Comparison of ENCODE assay signal across 15 cellular contexts in genomic region chr13:52459668-52460067, GRCh38. TPM values are rescaled to one million over a fixed set of nuclear protein-coding genes. Genes with fewer than 3 reads are reported as not detected.
A peak's percentile ranks its signal among the peaks of the same experiment; 100 is the strongest.
DNase-seq lines count a peak whose midpoint lies in the region; ATAC-seq, FAIRE-seq and TF ChIP-seq lines count a peak whose summit lies in the region.
"Had no signal": no experiment of that assay in that cellular context is flagged by ENCODE, and none has a peak within 500 bp of the region (broad histone marks: within the 10 kb centered on the region; RNA-seq: fewer than 3 reads in every experiment).

No MANE protein-coding gene starts in this region.

- TF ChIP-seq CTCF in HFFc6 (IDR thresholded peaks at IDR 0.05) = no peak
- no peak for TF ChIP-seq CTCF in astrocyte (IDR thresholded peaks at IDR 0.05; ENCODE audit: insufficient read depth, low read depth, low read length)
- TF ChIP-seq CTCF in foreskin fibroblast (IDR thresholded peaks at IDR 0.05; ENCODE audit: low read depth, low read length) = no peak

- H3K27ac Mint-ChIP-seq in HFFc6 (peak overlapping the region; percentile 75), astrocyte (ENCODE audit: unreplicated experiment) (no peak overlapping the region)

- H3K36me3 Mint-ChIP-seq in HFFc6 (ENCODE audit: low read depth) (peaks cover 37% of the 10 kb centered on the region), astrocyte (ENCODE audit: low read depth, unreplicated experiment) (peaks cover 17% of the 10 kb centered on the region)

- peaks cover 5% of the 10 kb centered on the region for H4K20me1 ChIP-seq in astrocyte (ENCODE audit: insufficient read depth, low read length)

- ATAC-seq in GM21723 (IDR thresholded peaks at IDR 0.05; ENCODE audit: unreplicated experiment) (no peak), HG03159 (IDR thresholded peaks at IDR 0.05; ENCODE audit: unreplicated experiment) (no peak)
- ATAC-seq: esophagus mucosa had no signal

- H3K79me2 ChIP-seq in astrocyte (ENCODE audit: insufficient read depth, low read length) = peaks cover 80% of the 10 kb centered on the region

- H3K4me3 Mint-ChIP-seq in HFFc6 (peak overlapping the region; percentile 62), astrocyte (ENCODE audit: unreplicated experiment) (no peak overlapping the region)

- H3K9me3 Mint-ChIP-seq in HFFc6 (no peaks in the 10 kb centered on the region), astrocyte (ENCODE audit: unreplicated experiment) (no peaks in the 10 kb centered on the region)

- no peaks in the 10 kb centered on the region for H3K27me3 ChIP-seq in astrocyte (ENCODE audit: insufficient read depth, low read length)
- H3K27me3 ChIP-seq: upper lobe of left lung had no signal

- no peaks in the 10 kb centered on the region for H3K9me3 ChIP-seq in astrocyte (ENCODE audit: insufficient read depth, low read depth, low read length)
- H3K9me3 ChIP-seq: prostate gland, upper lobe of left lung had no signal

- no peak overlapping the region for H3K9ac ChIP-seq in astrocyte (ENCODE audit: low read length)

- H3K27ac ChIP-seq in astrocyte (ENCODE audit: low read depth, low read length) = peak overlapping the region; percentile 40
- H3K27ac ChIP-seq: prostate gland, upper lobe of left lung had no signal

- H2AFZ ChIP-seq in astrocyte (ENCODE audit: low read depth, low read length) = no peak overlapping the region

- H3K4me2 ChIP-seq in astrocyte (ENCODE audit: low read length) = peak overlapping the region; percentile 17

- DNase-seq in ACHN (peak; percentile 52), HFFc6 (peak; percentile 60), astrocyte (ENCODE audit: low read depth) (peak; percentile 42), foreskin fibroblast (peak; percentile 68 to 81), mucosa of gallbladder (ENCODE audit: low spot score) (no peak), NCI-H1436 treated with DMSO at 0.1 percent for 48 hours (lab: John Stamatoyannopoulos, UW) (no peak)
- DNase-seq: activated gamma-delta T cell treated with Interleukin-2 at 50 U/mL for 16 hours; DMS79; NCI-H526 treated with DMSO at 0.1 percent for 48 hours; stimulated activated CD4-positive, alpha-beta T cell treated with anti-CD3 and anti-CD28 coated beads, Interleukin-2, amount 100 ng/mL, for 24 hours; upper lobe of left lung had no signal

- H3K27me3 Mint-ChIP-seq in HFFc6 (ENCODE audit: insufficient read depth) = no peaks in the 10 kb centered on the region
- no peaks in the 10 kb centered on the region for H3K27me3 Mint-ChIP-seq in astrocyte (ENCODE audit: low read depth, unreplicated experiment)

- peaks cover 72% of the 10 kb centered on the region for H3K4me1 Mint-ChIP-seq in HFFc6 (ENCODE audit: low read depth)
- H3K4me1 Mint-ChIP-seq in astrocyte (ENCODE audit: low read depth, unreplicated experiment) = peaks cover 5% of the 10 kb centered on the region

- in situ Hi-C loops in ACHN (cut with HindIII; ENCODE audit: low pct_ligation_motif_present, low pct_unique_long_range_greater_than_20kb, low sequenced_read_pairs) = no loop called here

- H3K4me1 ChIP-seq in astrocyte (ENCODE audit: insufficient read depth, low read length) = peaks cover 8% of the 10 kb centered on the region
- H3K4me1 ChIP-seq: prostate gland had no signal

- H3K4me3 ChIP-seq in astrocyte (ENCODE audit: insufficient read depth, low read depth, low read length) (no peak overlapping the region), foreskin fibroblast (ENCODE audit: low read depth in 1 of 2, low read length in 2 of 2) (no peak overlapping the region)
- H3K4me3 ChIP-seq: prostate gland, upper lobe of left lung had no signal

- H3K36me3 ChIP-seq in astrocyte (ENCODE audit: insufficient read depth, low read length) = peaks cover 30% of the 10 kb centered on the region
- H3K36me3 ChIP-seq: prostate gland had no signal

- no peak for FAIRE-seq in astrocyte (lab: Jason Lieb, UNC)

RNA-seq across cellular contexts. Expression of gene CKAP2, which starts 4.4 kb away (rescaled TPM):
- total RNA-seq in HFFc6 (2021; fragmentation: NEBNext Ultra II Directional; extraction: Animal tissue kit (Norgen Biotek cat#: 25700)) = 10 to 100 TPM; 39.5 to 87.9 (median 80.8) TPM
- 43.2 and 48.4 TPM in 2 replicates for total RNA-seq in astrocyte
- 9.0 TPM for total RNA-seq in mucosa of gallbladder

RNA-seq across cellular contexts. Expression of gene VPS36, which starts 9.2 kb away (rescaled TPM):
- 10 to 100 TPM; 16.7 to 24.3 (median 19.9) TPM for total RNA-seq in HFFc6 (2021; fragmentation: NEBNext Ultra II Directional; extraction: Animal tissue kit (Norgen Biotek cat#: 25700))
- total RNA-seq in astrocyte (39.8 and 41.8 TPM in 2 replicates), mucosa of gallbladder (41.6 TPM)

RNA-seq across cellular contexts. Expression of gene THSD1, which starts 53.7 kb away (rescaled TPM):
- total RNA-seq in HFFc6 (2021; fragmentation: NEBNext Ultra II Directional; extraction: Animal tissue kit (Norgen Biotek cat#: 25700)) = 1 to 10 TPM; 2.6 to 6.1 (median 3.2) TPM
- 14.4 and 18.7 TPM in 2 replicates for total RNA-seq in astrocyte
- total RNA-seq in mucosa of gallbladder = 2.9 TPM

Comparison
In these comparisons a context has a peak if more than half of its experiments do, and no peak if none do; other contexts are left out.
1. DNase-seq: peak in ACHN (single experiment), HFFc6 (single experiment), astrocyte (single experiment) and foreskin fibroblast (2 of 2); none in mucosa of gallbladder (single experiment) and NCI-H1436 treated with DMSO at 0.1 percent for 48 hours (single experiment).